Comparison of ENCODE assay signal across 1 cellular context in the genomic region with DNA sequence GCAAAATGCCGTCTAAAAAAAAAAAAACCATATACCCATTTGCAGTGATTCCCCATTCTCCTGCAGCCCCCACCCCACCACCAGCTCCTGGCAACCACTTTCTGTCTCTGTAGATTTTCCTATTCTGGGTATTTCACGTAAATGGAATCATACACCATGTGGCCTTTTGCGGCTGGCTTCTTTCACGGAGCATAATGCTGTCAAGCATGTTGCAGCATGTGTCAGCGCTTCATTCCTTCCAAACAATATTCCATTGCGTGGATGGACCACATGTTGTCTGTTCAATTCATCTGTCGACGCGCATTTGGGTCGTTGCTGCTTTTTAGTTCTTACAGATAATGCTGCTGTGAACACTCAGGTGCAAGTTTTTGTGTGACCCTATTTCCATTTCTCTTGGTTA.
TF ChIP-seq lines count a peak whose summit lies in the region.

No MANE protein-coding gene starts in this region.

TF ChIP-seq in K562, 482 proteins besides CTCF, POLR2A, EP300 and RAD21 (continued from another document):
- TF ChIP-seq, protein P1, sequence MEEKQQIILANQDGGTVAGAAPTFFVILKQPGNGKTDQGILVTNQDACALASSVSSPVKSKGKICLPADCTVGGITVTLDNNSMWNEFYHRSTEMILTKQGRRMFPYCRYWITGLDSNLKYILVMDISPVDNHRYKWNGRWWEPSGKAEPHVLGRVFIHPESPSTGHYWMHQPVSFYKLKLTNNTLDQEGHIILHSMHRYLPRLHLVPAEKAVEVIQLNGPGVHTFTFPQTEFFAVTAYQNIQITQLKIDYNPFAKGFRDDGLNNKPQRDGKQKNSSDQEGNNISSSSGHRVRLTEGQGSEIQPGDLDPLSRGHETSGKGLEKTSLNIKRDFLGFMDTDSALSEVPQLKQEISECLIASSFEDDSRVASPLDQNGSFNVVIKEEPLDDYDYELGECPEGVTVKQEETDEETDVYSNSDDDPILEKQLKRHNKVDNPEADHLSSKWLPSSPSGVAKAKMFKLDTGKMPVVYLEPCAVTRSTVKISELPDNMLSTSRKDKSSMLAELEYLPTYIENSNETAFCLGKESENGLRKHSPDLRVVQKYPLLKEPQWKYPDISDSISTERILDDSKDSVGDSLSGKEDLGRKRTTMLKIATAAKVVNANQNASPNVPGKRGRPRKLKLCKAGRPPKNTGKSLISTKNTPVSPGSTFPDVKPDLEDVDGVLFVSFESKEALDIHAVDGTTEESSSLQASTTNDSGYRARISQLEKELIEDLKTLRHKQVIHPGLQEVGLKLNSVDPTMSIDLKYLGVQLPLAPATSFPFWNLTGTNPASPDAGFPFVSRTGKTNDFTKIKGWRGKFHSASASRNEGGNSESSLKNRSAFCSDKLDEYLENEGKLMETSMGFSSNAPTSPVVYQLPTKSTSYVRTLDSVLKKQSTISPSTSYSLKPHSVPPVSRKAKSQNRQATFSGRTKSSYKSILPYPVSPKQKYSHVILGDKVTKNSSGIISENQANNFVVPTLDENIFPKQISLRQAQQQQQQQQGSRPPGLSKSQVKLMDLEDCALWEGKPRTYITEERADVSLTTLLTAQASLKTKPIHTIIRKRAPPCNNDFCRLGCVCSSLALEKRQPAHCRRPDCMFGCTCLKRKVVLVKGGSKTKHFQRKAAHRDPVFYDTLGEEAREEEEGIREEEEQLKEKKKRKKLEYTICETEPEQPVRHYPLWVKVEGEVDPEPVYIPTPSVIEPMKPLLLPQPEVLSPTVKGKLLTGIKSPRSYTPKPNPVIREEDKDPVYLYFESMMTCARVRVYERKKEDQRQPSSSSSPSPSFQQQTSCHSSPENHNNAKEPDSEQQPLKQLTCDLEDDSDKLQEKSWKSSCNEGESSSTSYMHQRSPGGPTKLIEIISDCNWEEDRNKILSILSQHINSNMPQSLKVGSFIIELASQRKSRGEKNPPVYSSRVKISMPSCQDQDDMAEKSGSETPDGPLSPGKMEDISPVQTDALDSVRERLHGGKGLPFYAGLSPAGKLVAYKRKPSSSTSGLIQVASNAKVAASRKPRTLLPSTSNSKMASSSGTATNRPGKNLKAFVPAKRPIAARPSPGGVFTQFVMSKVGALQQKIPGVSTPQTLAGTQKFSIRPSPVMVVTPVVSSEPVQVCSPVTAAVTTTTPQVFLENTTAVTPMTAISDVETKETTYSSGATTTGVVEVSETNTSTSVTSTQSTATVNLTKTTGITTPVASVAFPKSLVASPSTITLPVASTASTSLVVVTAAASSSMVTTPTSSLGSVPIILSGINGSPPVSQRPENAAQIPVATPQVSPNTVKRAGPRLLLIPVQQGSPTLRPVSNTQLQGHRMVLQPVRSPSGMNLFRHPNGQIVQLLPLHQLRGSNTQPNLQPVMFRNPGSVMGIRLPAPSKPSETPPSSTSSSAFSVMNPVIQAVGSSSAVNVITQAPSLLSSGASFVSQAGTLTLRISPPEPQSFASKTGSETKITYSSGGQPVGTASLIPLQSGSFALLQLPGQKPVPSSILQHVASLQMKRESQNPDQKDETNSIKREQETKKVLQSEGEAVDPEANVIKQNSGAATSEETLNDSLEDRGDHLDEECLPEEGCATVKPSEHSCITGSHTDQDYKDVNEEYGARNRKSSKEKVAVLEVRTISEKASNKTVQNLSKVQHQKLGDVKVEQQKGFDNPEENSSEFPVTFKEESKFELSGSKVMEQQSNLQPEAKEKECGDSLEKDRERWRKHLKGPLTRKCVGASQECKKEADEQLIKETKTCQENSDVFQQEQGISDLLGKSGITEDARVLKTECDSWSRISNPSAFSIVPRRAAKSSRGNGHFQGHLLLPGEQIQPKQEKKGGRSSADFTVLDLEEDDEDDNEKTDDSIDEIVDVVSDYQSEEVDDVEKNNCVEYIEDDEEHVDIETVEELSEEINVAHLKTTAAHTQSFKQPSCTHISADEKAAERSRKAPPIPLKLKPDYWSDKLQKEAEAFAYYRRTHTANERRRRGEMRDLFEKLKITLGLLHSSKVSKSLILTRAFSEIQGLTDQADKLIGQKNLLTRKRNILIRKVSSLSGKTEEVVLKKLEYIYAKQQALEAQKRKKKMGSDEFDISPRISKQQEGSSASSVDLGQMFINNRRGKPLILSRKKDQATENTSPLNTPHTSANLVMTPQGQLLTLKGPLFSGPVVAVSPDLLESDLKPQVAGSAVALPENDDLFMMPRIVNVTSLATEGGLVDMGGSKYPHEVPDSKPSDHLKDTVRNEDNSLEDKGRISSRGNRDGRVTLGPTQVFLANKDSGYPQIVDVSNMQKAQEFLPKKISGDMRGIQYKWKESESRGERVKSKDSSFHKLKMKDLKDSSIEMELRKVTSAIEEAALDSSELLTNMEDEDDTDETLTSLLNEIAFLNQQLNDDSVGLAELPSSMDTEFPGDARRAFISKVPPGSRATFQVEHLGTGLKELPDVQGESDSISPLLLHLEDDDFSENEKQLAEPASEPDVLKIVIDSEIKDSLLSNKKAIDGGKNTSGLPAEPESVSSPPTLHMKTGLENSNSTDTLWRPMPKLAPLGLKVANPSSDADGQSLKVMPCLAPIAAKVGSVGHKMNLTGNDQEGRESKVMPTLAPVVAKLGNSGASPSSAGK (IDR thresholded peaks at IDR 0.05): 0 out of 2 replicates have a peak, but pooled peaks have one; percentile 12
